22 cellular contexts compared by ENCODE assay signal in the genomic region with DNA sequence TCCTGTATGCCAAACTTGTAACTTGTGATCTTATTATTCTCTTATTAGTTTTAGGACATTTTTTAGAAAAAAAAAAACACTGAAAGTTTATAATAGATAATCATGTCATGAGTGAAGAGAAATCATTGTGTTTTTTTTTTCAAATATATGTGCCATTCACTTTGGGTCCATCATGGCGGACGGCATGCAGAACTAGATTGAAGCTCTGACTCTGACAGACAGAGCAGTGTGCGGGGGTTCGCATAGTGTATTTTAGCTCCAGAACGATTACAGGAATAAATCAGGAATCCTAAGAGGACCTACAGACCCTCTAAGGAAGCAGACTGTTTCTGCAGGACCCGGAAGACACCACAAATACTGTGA.
DNase-seq lines count a peak whose midpoint lies in the region; ATAC-seq, FAIRE-seq and TF ChIP-seq lines count a peak whose summit lies in the region.
"Had no signal": no experiment of that assay in that cellular context is flagged by ENCODE, and none has a peak within 500 bp of the region (broad histone marks: within the 10 kb centered on the region; RNA-seq: fewer than 3 reads in every experiment).

No MANE protein-coding gene starts in this region.

- RAD21 ChIA-PET in GM12878 (lab: Charles Lee; ENCODE audit: unreplicated experiment) = interaction anchor here (0.8 to 2.0 kb wide), 2 partner anchors 9 to 456 kb away, joined by 3 to 8 read pairs; no protein-coding TSS in a partner anchor

- TF ChIP-seq CTCF in GM12878 (IDR thresholded peaks at IDR 0.05 in 2 of 3, conservative IDR thresholded peaks at IDR 0.05 in 1 of 3; ENCODE audit: control insufficient read depth in 2 of 3, extremely low read depth in 1 of 3, insufficient read depth in 1 of 3, low read depth in 3 of 3, low read length in 3 of 3) (no peak), progenitor cell of endocrine pancreas (IDR thresholded peaks at IDR 0.05; ENCODE audit: unreplicated experiment) (no peak), GM13976 (IDR thresholded peaks at IDR 0.05; ENCODE audit: borderline replicate concordance, control extremely low read depth, extremely low read depth, insufficient read depth, missing control alignments) (no peak)

- no peaks in the 10 kb centered on the region for H3K4me1 Mint-ChIP-seq in progenitor cell of endocrine pancreas (ENCODE audit: low read depth)
- H3K4me1 Mint-ChIP-seq: B cell, T-cell had no signal

- 31% methylated on average over 6 of the region's 6 CpGs for WGBS in GM12878 (ENCODE audit: insufficient coverage, insufficient replicate concordance, low lambda C conversion rate, missing lambda C conversion rate)

- TF ChIP-seq POLR2A in GM12878 (IDR thresholded peaks at IDR 0.05; ENCODE audit: low read depth, low read length) = no peak

- no peak overlapping the region for H3K27ac Mint-ChIP-seq in progenitor cell of endocrine pancreas
- H3K27ac Mint-ChIP-seq: B cell; CD4-positive, alpha-beta T cell; T-cell had no signal

- H3K79me2 ChIP-seq in GM12878 (ENCODE audit: control insufficient read depth, insufficient read depth, low read length) = no peaks in the 10 kb centered on the region

- DNase-seq in NCI-H1105 (lab: John Stamatoyannopoulos, UW) (peak; percentile 25), NCI-H748 treated with DMSO at 0.1 percent for 48 hours (lab: John Stamatoyannopoulos, UW) (peak; percentile 54), GM12878 (ENCODE audit: low read depth, low spot score) (no peak), progenitor cell of endocrine pancreas (ENCODE audit: low spot score, unreplicated experiment) (no peak), GM13976 (ENCODE audit: low spot score) (no peak), COR-L47 (lab: John Stamatoyannopoulos, UW) (no peak), left ventricle myocardium superior (no peak)
- DNase-seq: CD4-positive, alpha-beta T cell; IMR-90; Kasumi-1; MM.1S; NCI-H1092 treated with DMSO at 0.1 percent for 48 hours; NCI-H187 treated with DMSO at 0.1 percent for 48 hours; NCI-H446; NCI-H69; T-cell had no signal

- intact Hi-C loops in GM12878 (cut with micrococcal nuclease; ENCODE audit: unreplicated experiment) (no loop called here), left ventricle myocardium superior (cut with micrococcal nuclease) (no loop called here)

- in situ Hi-C loops in GM12878 (cut with MboI) (no loop called here), GM13976 (cut with MboI; ENCODE audit: low sequenced_read_pairs, unreplicated experiment) (no loop called here)

- no peaks in the 10 kb centered on the region for H3K36me3 ChIP-seq in GM12878 (ENCODE audit: control insufficient read depth in 2 of 2, insufficient read depth in 2 of 2, low read length in 1 of 2)

- TF ChIP-seq EP300 in GM12878 (IDR thresholded peaks at IDR 0.05; ENCODE audit: borderline replicate concordance in 1 of 2, control insufficient read depth in 1 of 2, low read depth in 2 of 2, low read length in 2 of 2) = no peak

- peak overlapping the region; percentile 11 for H3K4me3 Mint-ChIP-seq in progenitor cell of endocrine pancreas (ENCODE audit: low read depth)
- H3K4me3 Mint-ChIP-seq: B cell; CD4-positive, alpha-beta T cell; T-cell had no signal

- peaks cover 9% of the 10 kb centered on the region for H3K9me3 Mint-ChIP-seq in progenitor cell of endocrine pancreas (ENCODE audit: low read depth)

- POLR2A ChIA-PET in GM12878 (lab: Charles Lee) = interaction anchor here (0.7 to 1.4 kb wide), 3 partner anchors 8 to 649 kb away, joined by 4 read pairs; no protein-coding TSS in a partner anchor

- no TSS peak for BruUV-seq in GM12878 (replicated peaks; lab: Mats Ljungman, UMichigan)

- no peaks in the 10 kb centered on the region for H3K27me3 Mint-ChIP-seq in progenitor cell of endocrine pancreas
- H3K27me3 Mint-ChIP-seq: B cell; CD4-positive, alpha-beta T cell; T-cell had no signal

- no peak overlapping the region for H3K4me2 ChIP-seq in GM12878 (ENCODE audit: control insufficient read depth, insufficient read depth)

- no peaks in the 10 kb centered on the region for H3K27me3 ChIP-seq in GM12878 (replicated peaks in 1 of 2; ENCODE audit: control insufficient read depth in 2 of 2, insufficient read depth in 2 of 2, low read length in 1 of 2)

- SMC1A ChIA-PET in GM12878 (lab: Charles Lee; ENCODE audit: uncharacterized antibody, unreplicated experiment) = interaction anchor here (0.6 to 1.8 kb wide), 5 partner anchors 8 to 205 kb away, joined by 3 to 5 read pairs (median 3); no protein-coding TSS in a partner anchor

- CTCF ChIA-PET in GM12878 (lab: Yijun Ruan, JAX) = interaction anchor here (1.3 to 2.5 kb wide), 2 partner anchors 8 to 9 kb away, joined by 3 to 19 read pairs; no protein-coding TSS in a partner anchor

- no peaks in the 10 kb centered on the region for H3K4me1 ChIP-seq in GM12878 (ENCODE audit: control insufficient read depth, insufficient read depth, low read length)

- no peak overlapping the region for H3K27ac ChIP-seq in GM12878 (ENCODE audit: control insufficient read depth, insufficient read depth)
- H3K27ac ChIP-seq: SK-N-MC had no signal

- no peak overlapping the region for H3K9ac ChIP-seq in GM12878 (ENCODE audit: control insufficient read depth, insufficient read depth, low read length)

- H3K4me3 ChIP-seq in GM12878 = no peak overlapping the region
- H3K4me3 ChIP-seq: SK-N-MC had no signal

- no peaks in the 10 kb centered on the region for H4K20me1 ChIP-seq in GM12878 (ENCODE audit: control insufficient read depth, insufficient read depth)

- H2AFZ ChIP-seq in GM12878 (ENCODE audit: control insufficient read depth, low read depth, low read length) = no peak overlapping the region

- TF ChIP-seq RAD21 in GM12878 (IDR thresholded peaks at IDR 0.05; ENCODE audit: insufficient read depth, low read depth, low read length) = no peak

- H3K9me3 ChIP-seq in GM12878 (replicated peaks; ENCODE audit: control insufficient read depth, insufficient read depth, low read length) = no peaks in the 10 kb centered on the region

- FAIRE-seq in GM12878 (lab: Jason Lieb, UNC) = no peak
- FAIRE-seq: D721Med, GM19239, H54 had no signal

- H3K36me3 Mint-ChIP-seq in progenitor cell of endocrine pancreas (ENCODE audit: insufficient read depth) = peaks cover 2% of the 10 kb centered on the region
- H3K36me3 Mint-ChIP-seq: T-cell had no signal

- peak; percentile 56 for ATAC-seq in GM12878
- no peak for ATAC-seq in GM18502 (IDR thresholded peaks at IDR 0.05; ENCODE audit: poor library complexity, unreplicated experiment)
- ATAC-seq in left ventricle myocardium superior = no peak
- ATAC-seq: T-cell had no signal

TF ChIP-seq in GM12878, 131 proteins besides CTCF, POLR2A, EP300 and RAD21 (continues in another document):
- TF ChIP-seq, protein P1, sequence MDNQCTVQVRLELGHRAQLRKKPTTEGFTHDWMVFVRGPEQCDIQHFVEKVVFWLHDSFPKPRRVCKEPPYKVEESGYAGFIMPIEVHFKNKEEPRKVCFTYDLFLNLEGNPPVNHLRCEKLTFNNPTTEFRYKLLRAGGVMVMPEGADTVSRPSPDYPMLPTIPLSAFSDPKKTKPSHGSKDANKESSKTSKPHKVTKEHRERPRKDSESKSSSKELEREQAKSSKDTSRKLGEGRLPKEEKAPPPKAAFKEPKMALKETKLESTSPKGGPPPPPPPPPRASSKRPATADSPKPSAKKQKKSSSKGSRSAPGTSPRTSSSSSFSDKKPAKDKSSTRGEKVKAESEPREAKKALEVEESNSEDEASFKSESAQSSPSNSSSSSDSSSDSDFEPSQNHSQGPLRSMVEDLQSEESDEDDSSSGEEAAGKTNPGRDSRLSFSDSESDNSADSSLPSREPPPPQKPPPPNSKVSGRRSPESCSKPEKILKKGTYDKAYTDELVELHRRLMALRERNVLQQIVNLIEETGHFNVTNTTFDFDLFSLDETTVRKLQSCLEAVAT (IDR thresholded peaks at IDR 0.05) = no peak
- TF ChIP-seq KDM1A (IDR thresholded peaks at IDR 0.05; ENCODE audit: borderline replicate concordance) (no peak), SMAD5 (IDR thresholded peaks at IDR 0.05; ENCODE audit: low read depth) (no peak), ZNF24 (IDR thresholded peaks at IDR 0.05) (no peak), CHD2 (IDR thresholded peaks at IDR 0.05; ENCODE audit: borderline replicate concordance, low read depth, low read length) (no peak), SREBF1 (IDR thresholded peaks at IDR 0.05; ENCODE audit: low read length) (no peak)
- TF ChIP-seq, protein P2, sequence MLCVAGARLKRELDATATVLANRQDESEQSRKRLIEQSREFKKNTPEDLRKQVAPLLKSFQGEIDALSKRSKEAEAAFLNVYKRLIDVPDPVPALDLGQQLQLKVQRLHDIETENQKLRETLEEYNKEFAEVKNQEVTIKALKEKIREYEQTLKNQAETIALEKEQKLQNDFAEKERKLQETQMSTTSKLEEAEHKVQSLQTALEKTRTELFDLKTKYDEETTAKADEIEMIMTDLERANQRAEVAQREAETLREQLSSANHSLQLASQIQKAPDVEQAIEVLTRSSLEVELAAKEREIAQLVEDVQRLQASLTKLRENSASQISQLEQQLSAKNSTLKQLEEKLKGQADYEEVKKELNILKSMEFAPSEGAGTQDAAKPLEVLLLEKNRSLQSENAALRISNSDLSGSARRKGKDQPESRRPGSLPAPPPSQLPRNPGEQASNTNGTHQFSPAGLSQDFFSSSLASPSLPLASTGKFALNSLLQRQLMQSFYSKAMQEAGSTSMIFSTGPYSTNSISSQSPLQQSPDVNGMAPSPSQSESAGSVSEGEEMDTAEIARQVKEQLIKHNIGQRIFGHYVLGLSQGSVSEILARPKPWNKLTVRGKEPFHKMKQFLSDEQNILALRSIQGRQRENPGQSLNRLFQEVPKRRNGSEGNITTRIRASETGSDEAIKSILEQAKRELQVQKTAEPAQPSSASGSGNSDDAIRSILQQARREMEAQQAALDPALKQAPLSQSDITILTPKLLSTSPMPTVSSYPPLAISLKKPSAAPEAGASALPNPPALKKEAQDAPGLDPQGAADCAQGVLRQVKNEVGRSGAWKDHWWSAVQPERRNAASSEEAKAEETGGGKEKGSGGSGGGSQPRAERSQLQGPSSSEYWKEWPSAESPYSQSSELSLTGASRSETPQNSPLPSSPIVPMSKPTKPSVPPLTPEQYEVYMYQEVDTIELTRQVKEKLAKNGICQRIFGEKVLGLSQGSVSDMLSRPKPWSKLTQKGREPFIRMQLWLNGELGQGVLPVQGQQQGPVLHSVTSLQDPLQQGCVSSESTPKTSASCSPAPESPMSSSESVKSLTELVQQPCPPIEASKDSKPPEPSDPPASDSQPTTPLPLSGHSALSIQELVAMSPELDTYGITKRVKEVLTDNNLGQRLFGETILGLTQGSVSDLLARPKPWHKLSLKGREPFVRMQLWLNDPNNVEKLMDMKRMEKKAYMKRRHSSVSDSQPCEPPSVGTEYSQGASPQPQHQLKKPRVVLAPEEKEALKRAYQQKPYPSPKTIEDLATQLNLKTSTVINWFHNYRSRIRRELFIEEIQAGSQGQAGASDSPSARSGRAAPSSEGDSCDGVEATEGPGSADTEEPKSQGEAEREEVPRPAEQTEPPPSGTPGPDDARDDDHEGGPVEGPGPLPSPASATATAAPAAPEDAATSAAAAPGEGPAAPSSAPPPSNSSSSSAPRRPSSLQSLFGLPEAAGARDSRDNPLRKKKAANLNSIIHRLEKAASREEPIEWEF (IDR thresholded peaks at IDR 0.05; ENCODE audit: insufficient replicate concordance, low read depth, low read length) = no peak

Comparison
In these comparisons a context has a peak if more than half of its experiments do, and no peak if none do; other contexts are left out.
1. DNase-seq: peak in NCI-H1105 (single experiment) and NCI-H748 treated with DMSO at 0.1 percent for 48 hours (single experiment); none in GM12878 (single experiment), progenitor cell of endocrine pancreas (single experiment), GM13976 (single experiment), COR-L47 (single experiment) and left ventricle myocardium superior (single experiment).